Comparison of ENCODE assay signal across 15 cellular contexts in the genomic region with DNA sequence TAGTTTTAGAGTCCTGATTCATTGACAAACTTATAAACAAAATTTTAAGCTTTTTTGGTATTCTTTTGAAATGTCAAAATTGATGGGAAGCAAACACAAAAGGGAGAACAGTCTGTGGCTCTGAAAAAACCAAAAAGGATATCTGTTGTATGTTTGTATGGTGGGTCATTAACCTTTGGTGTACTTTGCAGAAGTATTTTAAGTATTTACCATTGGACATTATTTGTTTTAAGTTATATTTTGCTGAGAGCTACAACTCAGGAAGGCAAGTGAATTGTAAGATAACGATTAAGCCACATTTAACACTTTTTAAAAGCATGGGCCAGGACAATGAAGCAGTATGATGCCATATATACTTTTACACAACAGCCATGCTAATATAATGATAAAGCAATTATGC.
"Had no signal": no experiment of that assay in that cellular context is flagged by ENCODE, and none has a peak within 500 bp of the region (broad histone marks: within the 10 kb centered on the region; RNA-seq: fewer than 3 reads in every experiment).

No MANE protein-coding gene starts in this region.

- DNase-seq: activated CD4-positive, alpha-beta T cell treated with anti-CD3 and anti-CD28 coated beads for 1 hour; activated CD4-positive, alpha-beta T cell treated with anti-CD3 and anti-CD28 coated beads, Interleukin-2, amount 50 U/mL, for 4 hours; activated naive CD4-positive, alpha-beta T cell treated with anti-CD3 and anti-CD28 coated beads, Interleukin-2, amount 10 ng/mL, durations not matched to agents 7 days and 5 days; dorsolateral prefrontal cortex; endodermal cell; hypothalamus; kidney; left ventricle myocardium superior; mesenchymal stem cell; natural killer cell; posterior cingulate gyrus; stimulated activated CD4-positive, alpha-beta T cell treated with anti-CD3 and anti-CD28 coated beads, Interleukin-4, amount 100 ng/mL, for 24 hours; stimulated activated naive CD4-positive, alpha-beta T cell; transverse colon had no signal

- H3K4me3 ChIP-seq: dorsolateral prefrontal cortex, transverse colon had no signal

- H3K27me3 ChIP-seq: dorsolateral prefrontal cortex, transverse colon had no signal

- H3K27ac ChIP-seq: dorsolateral prefrontal cortex, transverse colon had no signal

- H3K36me3 ChIP-seq: transverse colon had no signal

- ATAC-seq: esophagus mucosa, left ventricle myocardium superior, natural killer cell had no signal
